In the genomic region with DNA sequence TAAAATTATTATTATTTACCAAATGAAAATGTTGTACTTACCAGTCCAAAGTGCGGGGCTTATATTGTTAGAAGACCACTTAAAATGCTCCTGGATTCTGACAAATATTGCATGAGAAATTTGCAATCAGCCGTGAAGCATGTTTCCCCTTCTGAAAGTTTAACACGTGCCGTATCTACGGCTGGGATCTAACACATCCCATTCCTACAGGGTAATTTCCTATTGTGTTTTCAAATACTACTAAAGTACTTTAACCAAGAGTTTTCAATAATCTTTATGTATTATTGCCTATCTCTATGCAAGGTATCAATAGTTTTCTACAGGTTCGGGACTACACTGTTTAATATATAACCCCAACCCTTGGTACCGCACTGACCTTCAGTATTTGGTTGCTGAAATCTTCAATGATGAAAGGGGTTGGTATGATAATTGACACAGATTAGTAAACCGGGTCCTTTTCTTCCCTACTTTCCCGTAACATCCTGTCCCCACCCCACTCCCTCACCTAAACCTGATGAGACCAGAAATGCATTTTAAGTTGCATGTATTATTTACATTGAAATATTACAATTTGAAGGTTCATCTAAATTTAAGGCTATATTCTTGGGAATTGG, we compare ENCODE assay signal across 8 cellular contexts. TPM values are rescaled to one million over a fixed set of nuclear protein-coding genes. Genes with fewer than 3 reads are reported as not detected.
DNase-seq lines count a peak whose midpoint lies in the region; ATAC-seq, FAIRE-seq and TF ChIP-seq lines count a peak whose summit lies in the region.

No MANE protein-coding gene starts in this region.

- H3K9ac ChIP-seq in Karpas-422 (ENCODE audit: low read length), result peak overlapping the region; percentile 76
- peak overlapping the region; percentile 49 for H3K9ac ChIP-seq in muscle layer of colon (ENCODE audit: low read length)

- peak overlapping the region; percentile 61 for H3K4me3 ChIP-seq in Karpas-422 (ENCODE audit: low read length)
- H3K4me3 ChIP-seq in muscle layer of colon (ENCODE audit: low read depth in 1 of 2, low read length in 2 of 2), result peak overlapping the region; percentile 7 to 59

- H3K27me3 Mint-ChIP-seq in central memory CD8-positive, alpha-beta T cell, result no peaks in the 10 kb centered on the region

- peaks cover 37% of the 10 kb centered on the region for H3K79me2 ChIP-seq in Karpas-422 (ENCODE audit: low read length)

- H3K36me3 ChIP-seq in Karpas-422 (ENCODE audit: insufficient read depth, low read length) (no peaks in the 10 kb centered on the region), muscle layer of colon (ENCODE audit: insufficient read depth, low read length) (no peaks in the 10 kb centered on the region)

- H3K4me1 ChIP-seq in Karpas-422 (ENCODE audit: low read length) (peaks cover 34% of the 10 kb centered on the region), muscle layer of colon (ENCODE audit: insufficient read depth, low read length) (no peaks in the 10 kb centered on the region)

- H3K36me3 Mint-ChIP-seq in central memory CD8-positive, alpha-beta T cell (ENCODE audit: insufficient read depth), result peaks cover 22% of the 10 kb centered on the region

- H3K4me2 ChIP-seq in Karpas-422 (ENCODE audit: low read depth, low read length, poor library complexity, severe bottlenecking), result peak overlapping the region; percentile 78

- peak overlapping the region; percentile 88 for H3K4me3 Mint-ChIP-seq in central memory CD8-positive, alpha-beta T cell

- peak overlapping the region; percentile 100 for H3K27ac Mint-ChIP-seq in central memory CD8-positive, alpha-beta T cell (ENCODE audit: low read depth)

- ATAC-seq in central memory CD8-positive, alpha-beta T cell (replicated peaks; ENCODE audit: extremely low read depth, poor library complexity, severe bottlenecking), result no peak
- ATAC-seq in HG02678 (IDR thresholded peaks at IDR 0.05; ENCODE audit: unreplicated experiment), result no peak
- ATAC-seq in HG02852 (IDR thresholded peaks at IDR 0.05; ENCODE audit: unreplicated experiment), result no peak

- peaks cover 11% of the 10 kb centered on the region for H3K4me1 Mint-ChIP-seq in central memory CD8-positive, alpha-beta T cell

- H2AFZ ChIP-seq in Karpas-422 (ENCODE audit: low read length), result no peak overlapping the region

- no peaks in the 10 kb centered on the region for H3K9me3 Mint-ChIP-seq in central memory CD8-positive, alpha-beta T cell

- H3K27ac ChIP-seq in Karpas-422 (ENCODE audit: low read length) (peak overlapping the region; percentile 77), muscle layer of colon (ENCODE audit: low read depth, low read length) (no peak overlapping the region)

- H4K20me1 ChIP-seq in Karpas-422 (ENCODE audit: insufficient read depth, low read depth, low read length), result no peaks in the 10 kb centered on the region

- TF ChIP-seq POLR2A in H54 (IDR thresholded peaks at IDR 0.05; ENCODE audit: low read depth, low read length), result no peak

- H3K27me3 ChIP-seq in Karpas-422 (ENCODE audit: low read length), result no peaks in the 10 kb centered on the region
- H3K27me3 ChIP-seq in muscle layer of colon (ENCODE audit: control insufficient read depth in 1 of 2, insufficient read depth in 2 of 2, low read length in 2 of 2), result no peaks in the 10 kb centered on the region

- no peak for FAIRE-seq in H54 (lab: Jason Lieb, UNC)

- no peaks in the 10 kb centered on the region for H3K9me3 ChIP-seq in Karpas-422 (ENCODE audit: low read length)
- H3K9me3 ChIP-seq in muscle layer of colon (ENCODE audit: low read length), result peaks cover 3% of the 10 kb centered on the region

- peak; percentile 18 for DNase-seq in CD1c-positive myeloid dendritic cell (ENCODE audit: extremely low spot score)
- no peak for DNase-seq in Karpas-422
- DNase-seq in central memory CD8-positive, alpha-beta T cell (ENCODE audit: low spot score in 2 of 2), result no peak
- no peak for DNase-seq in dedifferentiated amniotic fluid mesenchymal stem cell (ENCODE audit: extremely low spot score)
- no peak for DNase-seq in H54 (ENCODE audit: insufficient read length, low spot score)

- H3K9me2 ChIP-seq in Karpas-422 (replicated peaks; ENCODE audit: insufficient read depth, low read length), result no peaks in the 10 kb centered on the region

RNA-seq across cellular contexts. Expression of a gene that starts 0.8 kb away (rescaled TPM):
- total RNA-seq in Karpas-422 (2014; rRNA removed; shearing (Covaris generic); ENCODE audit: low replicate concordance), result 24.4 and 42.4 TPM in 2 replicates
